15 cellular contexts compared by ENCODE assay signal in the genomic region with DNA sequence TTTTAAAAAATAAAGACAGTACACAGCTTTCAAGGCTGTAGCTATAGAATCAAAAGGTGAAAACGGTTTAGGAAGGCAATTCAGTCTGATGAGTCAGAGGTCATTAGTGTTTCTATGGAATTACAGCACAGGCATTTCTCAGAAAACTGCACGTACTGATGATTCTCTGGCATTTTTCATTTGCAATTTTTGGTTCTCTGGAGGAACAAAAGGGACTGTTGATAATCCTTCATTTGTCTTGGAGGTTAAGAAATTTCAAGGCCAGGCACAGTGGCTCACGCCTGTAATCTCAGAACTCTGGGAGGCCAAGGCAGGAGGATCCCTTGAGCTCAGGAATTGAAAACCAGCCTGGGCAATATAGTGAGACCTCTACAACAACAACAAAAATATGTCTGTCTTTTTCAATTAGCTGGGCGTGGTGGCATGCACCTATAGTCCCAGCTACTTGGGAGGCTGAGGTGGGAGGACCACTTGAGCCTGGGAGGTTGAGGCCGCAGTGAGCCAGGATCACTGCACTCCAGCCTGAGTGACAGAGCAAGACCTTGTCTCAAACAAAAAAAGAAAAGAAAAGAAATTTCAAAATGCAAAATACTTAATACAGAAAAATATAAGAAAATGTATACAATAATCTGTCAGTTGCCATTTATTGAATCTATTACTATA. TPM values are rescaled to one million over a fixed set of nuclear protein-coding genes. Genes with fewer than 3 reads are reported as not detected.
DNase-seq lines count a peak whose midpoint lies in the region; ATAC-seq, FAIRE-seq and TF ChIP-seq lines count a peak whose summit lies in the region.
"Had no signal": no experiment of that assay in that cellular context is flagged by ENCODE, and none has a peak within 500 bp of the region (broad histone marks: within the 10 kb centered on the region; RNA-seq: fewer than 3 reads in every experiment).

No MANE protein-coding gene starts in this region.

- no peak for TF ChIP-seq RAD21 in HepG2 (CRISPR knock-in tag; IDR thresholded peaks at IDR 0.05)

- DNase-seq in HepG2 (ENCODE audit: low spot score) (no peak), right lobe of liver (no peak), foreskin melanocyte (peak; percentile 62), medulla oblongata (ENCODE audit: extremely low spot score) (no peak)
- DNase-seq in activated T-cell treated with anti-CD3 and anti-CD28 coated beads, Interleukin-2, amount 50 U/mL, for 1 hour = no peak
- DNase-seq in stimulated activated effector memory CD8-positive, alpha-beta T cell treated with anti-CD3 and anti-CD28 coated beads, Interleukin-12 subunit alpha, Interleukin-12 subunit beta, amount 100 ng/mL, for 72 hours (ENCODE audit: low spot score in 2 of 2) = no peak
- DNase-seq: activated CD4-positive, alpha-beta memory T cell treated with anti-CD3 and anti-CD28 coated beads for 36 hours; Caco-2; left cardiac atrium; NCI-H1105; SHP77 treated with DMSO at 0.1 percent for 48 hours had no signal

- no peaks in the 10 kb centered on the region for H3K9me3 Mint-ChIP-seq in stimulated activated effector memory CD8-positive, alpha-beta T cell treated with anti-CD3 and anti-CD28 coated beads, Interleukin-12 subunit alpha, Interleukin-12 subunit beta, amount 100 ng/mL, for 72 hours
- H3K9me3 Mint-ChIP-seq: activated CD4-positive, alpha-beta memory T cell treated with anti-CD3 and anti-CD28 coated beads for 36 hours; activated T-helper 1 cell treated with anti-CD3 and anti-CD28 coated beads, Interleukin-12 subunit alpha, Interleukin-12 subunit beta, Interleukin-2, Interleukin-4 antibody, amounts not matched to agents 30 ng/mL and 10 ng/mL and 1 ng/mL, durations not matched to agents 14 hours and 24 hours and 36 hours had no signal

- in situ Hi-C loops in HepG2 (cut with HindIII; ENCODE audit: extremely low pct_ligation_motif_present, low pct_unique_long_range_greater_than_20kb) = no loop called here

- BruUV-seq in HepG2 (replicated peaks; lab: Mats Ljungman, UMichigan) = no TSS peak

- TF ChIP-seq EP300 in HepG2 (IDR thresholded peaks at IDR 0.05; ENCODE audit: low read depth in 2 of 2, low read length in 2 of 2) = no peak
- TF ChIP-seq EP300 in HepG2 (CRISPR knock-in tag; IDR thresholded peaks at IDR 0.05; ENCODE audit: borderline replicate concordance) = no peak

- H2AFZ ChIP-seq in HepG2 (ENCODE audit: low read length) = no peak overlapping the region

- peaks cover 4% of the 10 kb centered on the region; the same call in 1 of the 2 replicates for H3K9me3 ChIP-seq in HepG2 (ENCODE audit: low read length)
- H3K9me3 ChIP-seq in right lobe of liver = no peaks in the 10 kb centered on the region
- H3K9me3 ChIP-seq: Caco-2, suprapubic skin had no signal

- WGBS in HepG2 (ENCODE audit: low lambda C conversion rate) = 87% methylated on average over 5 of the region's 5 CpGs
- WGBS in right lobe of liver (ENCODE audit: insufficient coverage, low coverage, low lambda C conversion rate, missing lambda C conversion rate) = 64% methylated on average over 4 of the region's 5 CpGs

- peaks cover 61% of the 10 kb centered on the region for H3K79me2 ChIP-seq in HepG2 (ENCODE audit: insufficient read depth, low read length)

- TF ChIP-seq CTCF in HepG2 (CRISPR knock-in tag; IDR thresholded peaks at IDR 0.05) (no peak), right lobe of liver (IDR thresholded peaks at IDR 0.05) (no peak)

- H3K4me2 ChIP-seq in HepG2 (ENCODE audit: low read depth, low read length) = no peak overlapping the region

- peaks cover 3% of the 10 kb centered on the region; the same call in 1 of the 2 replicates for H4K20me1 ChIP-seq in HepG2 (ENCODE audit: insufficient read depth, low read length)

- H3K4me1 ChIP-seq in HepG2 (ENCODE audit: insufficient read depth, low read length) (peaks cover 7% of the 10 kb centered on the region), right lobe of liver (peaks cover 0 to under 1% (median 0%) of the 10 kb centered on the region in 4 donors)
- H3K4me1 ChIP-seq: Caco-2, suprapubic skin had no signal

- H3K27ac Mint-ChIP-seq in stimulated activated effector memory CD8-positive, alpha-beta T cell treated with anti-CD3 and anti-CD28 coated beads, Interleukin-12 subunit alpha, Interleukin-12 subunit beta, amount 100 ng/mL, for 72 hours = no peak overlapping the region
- H3K27ac Mint-ChIP-seq: activated CD4-positive, alpha-beta memory T cell treated with anti-CD3 and anti-CD28 coated beads for 36 hours; activated T-helper 1 cell treated with anti-CD3 and anti-CD28 coated beads, Interleukin-12 subunit alpha, Interleukin-12 subunit beta, Interleukin-2, Interleukin-4 antibody, amounts not matched to agents 30 ng/mL and 10 ng/mL and 1 ng/mL, durations not matched to agents 14 hours and 24 hours and 36 hours had no signal

- CTCF ChIA-PET in HepG2 (lab: Yijun Ruan, JAX; ENCODE audit: low intra/inter-chr PET ratio, low total read pairs) = no interaction called here

- H3K27me3 ChIP-seq in HepG2 (ENCODE audit: control insufficient read depth in 1 of 2, insufficient read depth in 2 of 2, low read length in 2 of 2) (no peaks in the 10 kb centered on the region), right lobe of liver (no peaks in the 10 kb centered on the region)
- H3K27me3 ChIP-seq: suprapubic skin had no signal

- H3K9ac ChIP-seq in HepG2 (ENCODE audit: insufficient read depth, low read depth, low read length) = no peak overlapping the region

- H3K36me3 ChIP-seq in HepG2 (replicated peaks in 1 of 2; ENCODE audit: control insufficient read depth in 1 of 2, insufficient read depth in 2 of 2, low read length in 2 of 2) = no peaks in the 10 kb centered on the region; a peak in 2 of 5 replicates
- no peaks in the 10 kb centered on the region for H3K36me3 ChIP-seq in right lobe of liver
- H3K36me3 ChIP-seq: suprapubic skin had no signal

- no peaks in the 10 kb centered on the region for H3K36me3 Mint-ChIP-seq in stimulated activated effector memory CD8-positive, alpha-beta T cell treated with anti-CD3 and anti-CD28 coated beads, Interleukin-12 subunit alpha, Interleukin-12 subunit beta, amount 100 ng/mL, for 72 hours
- H3K36me3 Mint-ChIP-seq: activated CD4-positive, alpha-beta memory T cell treated with anti-CD3 and anti-CD28 coated beads for 36 hours had no signal

- POLR2A ChIA-PET in HepG2 (lab: Yijun Ruan, JAX) = interaction anchor here (0.9 to 1.2 kb wide), 2 partner anchors 9 to 85 kb away, joined by 3 read pairs; no protein-coding TSS in a partner anchor

- no peaks in the 10 kb centered on the region for H3K4me1 Mint-ChIP-seq in stimulated activated effector memory CD8-positive, alpha-beta T cell treated with anti-CD3 and anti-CD28 coated beads, Interleukin-12 subunit alpha, Interleukin-12 subunit beta, amount 100 ng/mL, for 72 hours

- TF ChIP-seq POLR2A in HepG2 (IDR thresholded peaks at IDR 0.05; ENCODE audit: insufficient read depth in 1 of 2, low read depth in 2 of 2, low read length in 2 of 2) (no peak), right lobe of liver (IDR thresholded peaks at IDR 0.05) (no peak)

- ATAC-seq in HepG2 = no peak
- no peak for ATAC-seq in right lobe of liver
- ATAC-seq in SK-N-SH treated with all-trans-retinoic acid at 6 μM for 48 hours = peak; percentile 69
- ATAC-seq in HG03442 (IDR thresholded peaks at IDR 0.05; ENCODE audit: unreplicated experiment) = no peak
- no peak for ATAC-seq in stimulated activated effector memory CD8-positive, alpha-beta T cell treated with anti-CD3 and anti-CD28 coated beads, Interleukin-12 subunit alpha, Interleukin-12 subunit beta, amount 100 ng/mL, for 72 hours
- ATAC-seq: left cardiac atrium had no signal

- H3K4me3 ChIP-seq in HepG2 (replicated peaks in 1 of 3; ENCODE audit: insufficient read depth in 1 of 3, low read depth in 2 of 3, low read length in 3 of 3) (no peak overlapping the region), right lobe of liver (no peak overlapping the region)
- H3K4me3 ChIP-seq: suprapubic skin had no signal

- H3K27ac ChIP-seq in HepG2 (ENCODE audit: extremely low read length, insufficient read depth, low read length) = no peak overlapping the region
- H3K27ac ChIP-seq in right lobe of liver = no peak overlapping the region
- H3K27ac ChIP-seq: suprapubic skin had no signal

- no peak overlapping the region for H3K4me3 Mint-ChIP-seq in stimulated activated effector memory CD8-positive, alpha-beta T cell treated with anti-CD3 and anti-CD28 coated beads, Interleukin-12 subunit alpha, Interleukin-12 subunit beta, amount 100 ng/mL, for 72 hours
- H3K4me3 Mint-ChIP-seq: activated CD4-positive, alpha-beta memory T cell treated with anti-CD3 and anti-CD28 coated beads for 36 hours; activated T-helper 1 cell treated with anti-CD3 and anti-CD28 coated beads, Interleukin-12 subunit alpha, Interleukin-12 subunit beta, Interleukin-2, Interleukin-4 antibody, amounts not matched to agents 30 ng/mL and 10 ng/mL and 1 ng/mL, durations not matched to agents 14 hours and 24 hours and 36 hours had no signal

- FAIRE-seq in HepG2 (lab: Jason Lieb, UNC) = no peak

- intact Hi-C loops in HepG2 (cut with micrococcal nuclease; ENCODE audit: unreplicated experiment) = no loop called here
- intact Hi-C loops in right lobe of liver (cut with DNase I) = no loop called here

RNA-seq across cellular contexts. Expression of a gene that starts 27.3 kb away (rescaled TPM):
- total RNA-seq in HepG2 (2016; rRNA removed; fragmentation: Illumina TruSeq; extraction: Trizol) (31.5 and 50.9 TPM in 2 replicates), right lobe of liver (1 to 10 TPM; 1.3 to 3.6 (median 1.9) TPM)
- 10.7 and 12.1 TPM in 2 replicates for total RNA-seq in HepG2 (2016; cell fraction: cytosol; rRNA removed; fragmentation: Illumina TruSeq; extraction: Trizol; ENCODE audit: low read depth)
- 28.3 and 52.2 TPM in 2 replicates for total RNA-seq in HepG2 (2016; cell fraction: insoluble cytoplasmic fraction; rRNA removed; fragmentation: Illumina TruSeq; extraction: Trizol)
- 36.7 and 36.8 TPM in 2 replicates for total RNA-seq in HepG2 (2016; cell fraction: membrane; rRNA removed; fragmentation: Illumina TruSeq; extraction: Trizol)
- 24.3 and 28.3 TPM in 2 replicates for total RNA-seq in HepG2 (2016; cell fraction: nucleus; rRNA removed; fragmentation: Illumina TruSeq; extraction: Trizol)
- polyA plus RNA-seq in HepG2 (2011; rRNA removed) = 19.7 and 28.1 TPM in 2 replicates
- 15.0 and 17.4 TPM in 2 replicates for polyA plus RNA-seq in HepG2 (2011; cell fraction: cytosol; rRNA removed)
- polyA plus RNA-seq in HepG2 (2011; cell fraction: nucleus; rRNA removed) = 18.1 and 19.3 TPM in 2 replicates
- 12.1 and 12.8 TPM in 2 replicates for polyA plus RNA-seq in HepG2 (2012)
- polyA plus RNA-seq in HepG2 (2016; cell fraction: cytosol; fragmentation: Illumina TruSeq; extraction: Trizol; ENCODE audit: low read depth) = 4.2 and 4.9 TPM in 2 replicates
- 20.4 and 24.5 TPM in 2 replicates for polyA plus RNA-seq in HepG2 (2016; cell fraction: insoluble cytoplasmic fraction; fragmentation: Illumina TruSeq; extraction: Trizol; ENCODE audit: low read depth)
- polyA plus RNA-seq in HepG2 (2016; cell fraction: membrane; fragmentation: Illumina TruSeq; extraction: Trizol; ENCODE audit: low read depth) = 8.8 and 10.3 TPM in 2 replicates
- polyA plus RNA-seq in HepG2 (2016; cell fraction: nucleus; fragmentation: Illumina TruSeq; extraction: Trizol; ENCODE audit: insufficient read depth, low read depth) = 21.9 and 25.3 TPM in 2 replicates
- 13.7 and 123 TPM in 2 replicates for polyA minus RNA-seq in HepG2 (2011; rRNA and poly(A)+ RNA removed; ENCODE audit: low replicate concordance)
- 35.0 and 40.7 TPM in 2 replicates for polyA minus RNA-seq in HepG2 (2011; cell fraction: cytosol; rRNA and poly(A)+ RNA removed)
- polyA minus RNA-seq in HepG2 (2011; cell fraction: nucleus; rRNA and poly(A)+ RNA removed) = 26.1 and 27.2 TPM in 2 replicates

RNA-seq across cellular contexts. Expression of a gene that starts 33.1 kb away (rescaled TPM):
- 0.02 TPM in 1 of 2 replicates, not detected in the other for total RNA-seq in HepG2 (2016; rRNA removed; fragmentation: Illumina TruSeq; extraction: Trizol)
- under 0.01 and 0.09 TPM in 2 replicates for total RNA-seq in HepG2 (2016; cell fraction: cytosol; rRNA removed; fragmentation: Illumina TruSeq; extraction: Trizol; ENCODE audit: low read depth)
- total RNA-seq in HepG2 (2016; cell fraction: insoluble cytoplasmic fraction; rRNA removed; fragmentation: Illumina TruSeq; extraction: Trizol) = 0.02 TPM in 1 of 2 replicates, not detected in the other
- total RNA-seq in HepG2 (2016; cell fraction: membrane; rRNA removed; fragmentation: Illumina TruSeq; extraction: Trizol) = 0.03 TPM in 2 replicates
- total RNA-seq in HepG2 (2016; cell fraction: nucleus; rRNA removed; fragmentation: Illumina TruSeq; extraction: Trizol) = 0.06 and 0.09 TPM in 2 replicates
- polyA plus RNA-seq in HepG2 (2011; rRNA removed) = 0.01 and 0.04 TPM in 2 replicates
- 0.03 and 0.04 TPM in 2 replicates for polyA plus RNA-seq in HepG2 (2011; cell fraction: cytosol; rRNA removed)
- 0.02 and 0.05 TPM in 2 replicates for polyA plus RNA-seq in HepG2 (2011; cell fraction: nucleus; rRNA removed)
- polyA plus RNA-seq in HepG2 (2012) = 0.01 TPM in 1 of 2 replicates, not detected in the other
- not detected in 2 replicates for polyA plus RNA-seq in HepG2 (2016; cell fraction: cytosol; fragmentation: Illumina TruSeq; extraction: Trizol; ENCODE audit: low read depth)
- polyA plus RNA-seq in HepG2 (2016; cell fraction: insoluble cytoplasmic fraction; fragmentation: Illumina TruSeq; extraction: Trizol; ENCODE audit: low read depth) = 0.03 TPM in 1 of 2 replicates, not detected in the other
- not detected in 2 replicates for polyA plus RNA-seq in HepG2 (2016; cell fraction: membrane; fragmentation: Illumina TruSeq; extraction: Trizol; ENCODE audit: low read depth)
- polyA plus RNA-seq in HepG2 (2016; cell fraction: nucleus; fragmentation: Illumina TruSeq; extraction: Trizol; ENCODE audit: insufficient read depth, low read depth) = 0.07 TPM in 1 of 2 replicates, not detected in the other
- 0.08 and 2.8 TPM in 2 replicates for polyA minus RNA-seq in HepG2 (2011; rRNA and poly(A)+ RNA removed; ENCODE audit: low replicate concordance)
- 0.09 and 0.30 TPM in 2 replicates for polyA minus RNA-seq in HepG2 (2011; cell fraction: cytosol; rRNA and poly(A)+ RNA removed)
- polyA minus RNA-seq in HepG2 (2011; cell fraction: nucleus; rRNA and poly(A)+ RNA removed) = 0.12 and 0.26 TPM in 2 replicates
- under 1 TPM; 0.12 to 0.74 (median 0.40) TPM for total RNA-seq in right lobe of liver
- total RNA-seq: activated CD4-positive, alpha-beta memory T cell treated with anti-CD3 and anti-CD28 coated beads for 36 hours; activated T-helper 1 cell treated with anti-CD3 and anti-CD28 coated beads, Interleukin-12 subunit alpha, Interleukin-12 subunit beta, Interleukin-2, Interleukin-4 antibody, amounts not matched to agents 30 ng/mL and 10 ng/mL and 1 ng/mL, durations not matched to agents 14 hours and 24 hours and 36 hours had no signal
